In genomic region chr7:116361767-116362166, GRCh38 we compare ENCODE assay signal across 23 cellular contexts.
"Had no signal": no experiment of that assay in that cellular context is flagged by ENCODE, and none has a peak within 500 bp of the region (broad histone marks: within the 10 kb centered on the region; RNA-seq: fewer than 3 reads in every experiment).

No MANE protein-coding gene starts in this region.

- H3K27me3 ChIP-seq: gastrocnemius medialis, neutrophil, right lobe of liver, testis, tibial artery had no signal

- H3K27ac Mint-ChIP-seq: effector memory CD8-positive, alpha-beta T cell; natural killer cell; progenitor cell of endocrine pancreas; type B pancreatic cell had no signal

- H3K9me3 Mint-ChIP-seq: effector memory CD8-positive, alpha-beta T cell had no signal

- H2AFZ ChIP-seq: parathyroid adenoma had no signal

- H3K9ac ChIP-seq: parathyroid adenoma had no signal

- DNase-seq: cerebellar nuclear complex; cortex of kidney; effector memory CD8-positive, alpha-beta T cell; foreskin fibroblast; gastrocnemius medialis; head of caudate nucleus; mesendoderm; midbrain; natural killer cell; right lobe of liver; small intestine; stimulated activated CD4-positive, alpha-beta T cell treated with anti-CD3 and anti-CD28 coated beads, Interleukin-12 subunit alpha, Interleukin-12 subunit beta, amount 100 ng/mL, for 4 hours; stimulated activated CD4-positive, alpha-beta T cell treated with anti-CD3 and anti-CD28 coated beads, Interleukin-1b, Interleukin-23, amount 100 ng/mL, for 48 hours; stimulated activated CD4-positive, alpha-beta T cell treated with anti-CD3 and anti-CD28 coated beads, Interleukin-4, amount 100 ng/mL, for 1 hour; stimulated activated CD8-positive, alpha-beta memory T cell treated with anti-CD3 and anti-CD28 coated beads, Interleukin-4, amount 100 ng/mL, for 48 hours; stimulated activated naive CD4-positive, alpha-beta T cell treated with Interleukin-2 at 50 U/mL for 16 hours; substantia nigra; testis; tibial artery had no signal

- ATAC-seq: effector memory CD8-positive, alpha-beta T cell; gastrocnemius medialis; natural killer cell; right lobe of liver had no signal

- H3K79me2 ChIP-seq: parathyroid adenoma had no signal

- H3K4me3 ChIP-seq: gastrocnemius medialis, right lobe of liver, testis, tibial artery had no signal

- H3K9me3 ChIP-seq: gastrocnemius medialis, neutrophil, right lobe of liver, testis, tibial artery had no signal

- H3K4me1 ChIP-seq: parathyroid adenoma, testis had no signal

- H3K27me3 Mint-ChIP-seq: progenitor cell of endocrine pancreas, type B pancreatic cell had no signal

- H3K36me3 ChIP-seq: gastrocnemius medialis, neutrophil, right lobe of liver, tibial artery had no signal

- H3K36me3 Mint-ChIP-seq: natural killer cell, type B pancreatic cell had no signal

- H3K4me3 Mint-ChIP-seq: effector memory CD8-positive, alpha-beta T cell; natural killer cell; type B pancreatic cell had no signal

- H3K4me1 Mint-ChIP-seq: natural killer cell had no signal

- H3K27ac ChIP-seq: gastrocnemius medialis, neutrophil, parathyroid adenoma, right lobe of liver, testis had no signal
